20 cellular contexts compared by ENCODE assay signal in the genomic region with DNA sequence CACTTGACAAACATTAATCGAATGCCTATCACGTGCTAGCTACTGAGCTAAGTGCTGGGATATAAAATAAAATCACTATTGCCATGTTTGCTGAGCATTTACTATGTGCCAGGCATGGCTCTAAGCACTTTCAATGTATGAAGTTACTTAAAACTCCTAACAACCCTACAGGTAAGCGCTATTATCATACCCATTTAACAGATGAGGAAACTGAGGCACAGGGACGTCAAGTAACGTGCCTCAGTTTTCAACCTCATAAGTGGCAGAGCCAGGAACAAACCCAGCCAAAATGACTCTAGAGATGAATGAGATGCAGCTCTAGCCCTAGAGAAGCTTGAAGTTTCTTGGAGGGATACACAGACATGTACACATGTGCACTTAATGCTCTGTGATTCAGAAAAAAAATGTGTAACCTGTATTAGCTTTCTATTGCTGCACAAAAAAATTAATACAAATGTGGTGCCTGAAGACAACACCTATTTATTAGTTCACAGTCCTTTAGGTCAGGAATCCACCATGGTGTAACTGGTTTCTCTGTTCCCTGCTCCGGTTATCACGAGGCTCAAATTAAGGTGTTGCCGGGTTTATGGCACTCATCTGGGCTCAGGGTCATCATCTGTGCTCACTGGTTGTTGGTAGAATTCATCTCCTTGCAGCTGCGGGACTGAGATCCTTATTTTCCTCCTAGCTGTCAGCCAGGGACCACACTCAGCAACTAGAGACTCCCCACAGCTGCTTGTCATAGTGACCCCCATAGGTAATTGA. TPM values are rescaled to one million over a fixed set of nuclear protein-coding genes. Genes with fewer than 3 reads are reported as not detected.
A peak's percentile ranks its signal among the peaks of the same experiment; 100 is the strongest.
DNase-seq lines count a peak whose midpoint lies in the region; ATAC-seq, FAIRE-seq and TF ChIP-seq lines count a peak whose summit lies in the region.
"Had no signal": no experiment of that assay in that cellular context is flagged by ENCODE, and none has a peak within 500 bp of the region (broad histone marks: within the 10 kb centered on the region; RNA-seq: fewer than 3 reads in every experiment).

No MANE protein-coding gene starts in this region.

- H3K4me1 ChIP-seq in HepG2 (ENCODE audit: insufficient read depth, low read length) (no peaks in the 10 kb centered on the region), right lobe of liver (no peaks in the 10 kb centered on the region), mucosa of descending colon (ENCODE audit: low read depth) (no peaks in the 10 kb centered on the region), small intestine (ENCODE audit: control insufficient read depth in 2 of 2, insufficient read depth in 1 of 2, low read depth in 1 of 2, low read length in 1 of 2) (peaks cover 2 to 5% of the 10 kb centered on the region in 2 donors), lower lobe of right lung (no peaks in the 10 kb centered on the region)

- CTCF ChIA-PET in HepG2 (lab: Yijun Ruan, JAX; ENCODE audit: low intra/inter-chr PET ratio, low total read pairs) = no interaction called here

- no peaks in the 10 kb centered on the region for H3K79me2 ChIP-seq in HepG2 (ENCODE audit: insufficient read depth, low read length)

- FAIRE-seq in HepG2 (lab: Jason Lieb, UNC) = no peak
- FAIRE-seq in small intestine (lab: Jason Lieb, UNC) = no peak
- FAIRE-seq: GM12891, HTR-8/SVneo had no signal

- ATAC-seq in HepG2 (no peak), right lobe of liver (no peak), mucosa of descending colon (peak; percentile 62), GM18907 (IDR thresholded peaks at IDR 0.05; ENCODE audit: unreplicated experiment) (no peak), lower lobe of right lung (no peak)
- ATAC-seq: HCT116 had no signal

- no peaks in the 10 kb centered on the region for H3K27me3 ChIP-seq in HepG2 (ENCODE audit: control insufficient read depth in 1 of 2, insufficient read depth in 2 of 2, low read length in 2 of 2)
- no peaks in the 10 kb centered on the region for H3K27me3 ChIP-seq in right lobe of liver
- H3K27me3 ChIP-seq in small intestine (ENCODE audit: control insufficient read depth in 2 of 2, insufficient read depth in 2 of 2, low read length in 2 of 2) = no peaks in the 10 kb centered on the region
- no peaks in the 10 kb centered on the region for H3K27me3 ChIP-seq in lower lobe of right lung (ENCODE audit: low read depth)
- H3K27me3 ChIP-seq: BLaER1 had no signal

- H3K4me3 ChIP-seq in HepG2 (replicated peaks in 1 of 3; ENCODE audit: insufficient read depth in 1 of 3, low read depth in 2 of 3, low read length in 3 of 3) (no peak overlapping the region), right lobe of liver (no peak overlapping the region), mucosa of descending colon (no peak overlapping the region), small intestine (ENCODE audit: low read depth in 1 of 2, low read length in 2 of 2) (no peak overlapping the region), lower lobe of right lung (no peak overlapping the region)
- H3K4me3 ChIP-seq: BLaER1 had no signal

- TF ChIP-seq POLR2A in HepG2 (IDR thresholded peaks at IDR 0.05; ENCODE audit: insufficient read depth in 1 of 2, low read depth in 2 of 2, low read length in 2 of 2) = no peak
- no peak for TF ChIP-seq POLR2A in right lobe of liver (IDR thresholded peaks at IDR 0.05)

- POLR2A ChIA-PET in HepG2 (lab: Yijun Ruan, JAX) = no interaction called here

- TF ChIP-seq EP300 in HepG2 (IDR thresholded peaks at IDR 0.05; ENCODE audit: low read depth in 2 of 2, low read length in 2 of 2) = no peak
- TF ChIP-seq EP300 in HepG2 (CRISPR knock-in tag; IDR thresholded peaks at IDR 0.05; ENCODE audit: borderline replicate concordance) = no peak

- 95% methylated on average over 9 of the region's 9 CpGs for WGBS in HepG2 (ENCODE audit: low lambda C conversion rate)
- 95% methylated on average over 7 of the region's 9 CpGs for WGBS in right lobe of liver (ENCODE audit: insufficient coverage, low coverage, low lambda C conversion rate, missing lambda C conversion rate)
- 64 to 80% (median 65%) methylated on average over 9 of the region's 9 CpGs for WGBS in small intestine, 3 donors

- H3K36me3 ChIP-seq in HepG2 (replicated peaks in 1 of 2; ENCODE audit: control insufficient read depth in 1 of 2, insufficient read depth in 2 of 2, low read length in 2 of 2) (no peaks in the 10 kb centered on the region; a peak in 1 of 5 replicates), right lobe of liver (no peaks in the 10 kb centered on the region), mucosa of descending colon (ENCODE audit: low read depth) (no peaks in the 10 kb centered on the region), small intestine (ENCODE audit: control insufficient read depth in 2 of 2, insufficient read depth in 2 of 2, low read length in 2 of 2) (no peaks in the 10 kb centered on the region), lower lobe of right lung (no peaks in the 10 kb centered on the region)
- H3K36me3 ChIP-seq: BLaER1 had no signal

- no peaks in the 10 kb centered on the region for H3K9me3 ChIP-seq in HepG2 (ENCODE audit: low read length)
- H3K9me3 ChIP-seq in right lobe of liver = no peaks in the 10 kb centered on the region
- no peaks in the 10 kb centered on the region for H3K9me3 ChIP-seq in mucosa of descending colon
- no peaks in the 10 kb centered on the region for H3K9me3 ChIP-seq in small intestine (ENCODE audit: control insufficient read depth, low read depth)
- no peaks in the 10 kb centered on the region for H3K9me3 ChIP-seq in lower lobe of right lung
- H3K9me3 ChIP-seq: BLaER1 had no signal

- DNase-seq in HepG2 (ENCODE audit: low spot score) (no peak), right lobe of liver (no peak), mucosa of descending colon (peak in 1 of 3 donors; percentile 30), small intestine (peak; percentile 76), lower lobe of right lung (no peak), GM20000 (ENCODE audit: low spot score) (no peak)
- DNase-seq: CD4-positive, alpha-beta memory T cell; DMS153; DMS79; GDM1; GOT3; H7; HFFc6; KG1 had no signal

- no TSS peak for BruUV-seq in HepG2 (replicated peaks; lab: Mats Ljungman, UMichigan)

- no peak overlapping the region for H3K4me2 ChIP-seq in HepG2 (ENCODE audit: low read depth, low read length)
- H3K4me2 ChIP-seq: BLaER1 had no signal

- H2AFZ ChIP-seq in HepG2 (ENCODE audit: low read length) = no peak overlapping the region

- H3K27ac ChIP-seq in HepG2 (ENCODE audit: extremely low read length, insufficient read depth, low read length) = no peak overlapping the region
- no peak overlapping the region for H3K27ac ChIP-seq in right lobe of liver
- peak overlapping the region in 1 of 2 donors; percentile 8 for H3K27ac ChIP-seq in small intestine (ENCODE audit: low read depth in 1 of 2, low read length in 1 of 2)
- H3K27ac ChIP-seq in lower lobe of right lung = no peak overlapping the region
- H3K27ac ChIP-seq: 22Rv1, BLaER1 had no signal

- no peak for TF ChIP-seq RAD21 in HepG2 (CRISPR knock-in tag; IDR thresholded peaks at IDR 0.05)

- intact Hi-C loops in HepG2 (cut with micrococcal nuclease; ENCODE audit: unreplicated experiment) (no loop called here), right lobe of liver (cut with DNase I) (no loop called here), mucosa of descending colon (cut with DNase I, micrococcal nuclease) (no loop called here), lower lobe of right lung (cut with DNase I) (no loop called here)

- H3K9ac ChIP-seq in HepG2 (ENCODE audit: insufficient read depth, low read depth, low read length) = no peak overlapping the region
- H3K9ac ChIP-seq: BLaER1 had no signal

- H4K20me1 ChIP-seq in HepG2 (ENCODE audit: insufficient read depth, low read length) = no peaks in the 10 kb centered on the region

- TF ChIP-seq CTCF in HepG2 (CRISPR knock-in tag; IDR thresholded peaks at IDR 0.05) = no peak
- no peak for TF ChIP-seq CTCF in right lobe of liver (IDR thresholded peaks at IDR 0.05)
- TF ChIP-seq CTCF in mucosa of descending colon (IDR thresholded peaks at IDR 0.05) = no peak
- TF ChIP-seq CTCF in lower lobe of right lung (IDR thresholded peaks at IDR 0.05) = no peak
- no peak for TF ChIP-seq CTCF in GM20000 (IDR thresholded peaks at IDR 0.05; ENCODE audit: extremely low read depth, missing control alignments)

- in situ Hi-C loops in HepG2 (cut with HindIII; ENCODE audit: extremely low pct_ligation_motif_present, low pct_unique_long_range_greater_than_20kb) = no loop called here

TF ChIP-seq in HepG2, 621 proteins besides CTCF, POLR2A, EP300 and RAD21 (continues in another document):
- TF ChIP-seq ZNF282 (IDR thresholded peaks at IDR 0.05; ENCODE audit: partially characterized antibody) (no peak), ARNT2 (CRISPR knock-in tag; IDR thresholded peaks at IDR 0.05; ENCODE audit: low read depth) (no peak), RARA (CRISPR knock-in tag; IDR thresholded peaks at IDR 0.05) (no peak), ZNF629 (CRISPR knock-in tag; conservative IDR thresholded peaks at IDR 0.05) (peak; percentile 73), MEIS1 (CRISPR knock-in tag; IDR thresholded peaks at IDR 0.05; ENCODE audit: borderline replicate concordance) (no peak)

RNA-seq across cellular contexts. Expression of a gene that starts 33.7 kb away (rescaled TPM):
- total RNA-seq in HepG2 (2016; rRNA removed; fragmentation: Illumina TruSeq; extraction: Trizol) = 3.1 and 4.5 TPM in 2 replicates
- 4.2 and 4.4 TPM in 2 replicates for total RNA-seq in HepG2 (2016; cell fraction: cytosol; rRNA removed; fragmentation: Illumina TruSeq; extraction: Trizol; ENCODE audit: low read depth)
- 3.2 and 4.0 TPM in 2 replicates for total RNA-seq in HepG2 (2016; cell fraction: insoluble cytoplasmic fraction; rRNA removed; fragmentation: Illumina TruSeq; extraction: Trizol)
- total RNA-seq in HepG2 (2016; cell fraction: membrane; rRNA removed; fragmentation: Illumina TruSeq; extraction: Trizol) = 8.0 and 8.2 TPM in 2 replicates
- total RNA-seq in HepG2 (2016; cell fraction: nucleus; rRNA removed; fragmentation: Illumina TruSeq; extraction: Trizol) = 3.4 and 4.1 TPM in 2 replicates
- 5.2 and 6.4 TPM in 2 replicates for polyA plus RNA-seq in HepG2 (2011; rRNA removed)
- polyA plus RNA-seq in HepG2 (2011; cell fraction: cytosol; rRNA removed) = 4.2 and 5.3 TPM in 2 replicates
- polyA plus RNA-seq in HepG2 (2011; cell fraction: nucleus; rRNA removed) = 2.5 and 3.8 TPM in 2 replicates
- polyA plus RNA-seq in HepG2 (2012) = 3.5 and 4.2 TPM in 2 replicates
- polyA plus RNA-seq in HepG2 (2016; cell fraction: cytosol; fragmentation: Illumina TruSeq; extraction: Trizol; ENCODE audit: low read depth) = 4.5 and 4.7 TPM in 2 replicates
- 4.7 and 6.7 TPM in 2 replicates for polyA plus RNA-seq in HepG2 (2016; cell fraction: insoluble cytoplasmic fraction; fragmentation: Illumina TruSeq; extraction: Trizol; ENCODE audit: low read depth)
- 6.6 and 8.0 TPM in 2 replicates for polyA plus RNA-seq in HepG2 (2016; cell fraction: membrane; fragmentation: Illumina TruSeq; extraction: Trizol; ENCODE audit: low read depth)
- polyA plus RNA-seq in HepG2 (2016; cell fraction: nucleus; fragmentation: Illumina TruSeq; extraction: Trizol; ENCODE audit: insufficient read depth, low read depth) = 4.7 and 5.7 TPM in 2 replicates
- 3.5 and 6.7 TPM in 2 replicates for polyA minus RNA-seq in HepG2 (2011; rRNA and poly(A)+ RNA removed; ENCODE audit: low replicate concordance)
- polyA minus RNA-seq in HepG2 (2011; cell fraction: cytosol; rRNA and poly(A)+ RNA removed) = 2.0 and 2.5 TPM in 2 replicates
- polyA minus RNA-seq in HepG2 (2011; cell fraction: nucleus; rRNA and poly(A)+ RNA removed) = 3.3 and 5.3 TPM in 2 replicates
- 1 to 10 TPM; 3.2 to 5.2 (median 4.1) TPM for total RNA-seq in right lobe of liver
- 10 to 100 TPM in 1 of 3 donors, 1 to 10 TPM in 2; 6.0 to 22.2 (median 6.4) TPM for total RNA-seq in mucosa of descending colon
- polyA plus RNA-seq in small intestine = 1 to 10 TPM; 3.2 to 4.8 (median 4.0) TPM
- 11.7 TPM for total RNA-seq in lower lobe of right lung
